19 cellular contexts compared by ENCODE assay signal in the genomic region with DNA sequence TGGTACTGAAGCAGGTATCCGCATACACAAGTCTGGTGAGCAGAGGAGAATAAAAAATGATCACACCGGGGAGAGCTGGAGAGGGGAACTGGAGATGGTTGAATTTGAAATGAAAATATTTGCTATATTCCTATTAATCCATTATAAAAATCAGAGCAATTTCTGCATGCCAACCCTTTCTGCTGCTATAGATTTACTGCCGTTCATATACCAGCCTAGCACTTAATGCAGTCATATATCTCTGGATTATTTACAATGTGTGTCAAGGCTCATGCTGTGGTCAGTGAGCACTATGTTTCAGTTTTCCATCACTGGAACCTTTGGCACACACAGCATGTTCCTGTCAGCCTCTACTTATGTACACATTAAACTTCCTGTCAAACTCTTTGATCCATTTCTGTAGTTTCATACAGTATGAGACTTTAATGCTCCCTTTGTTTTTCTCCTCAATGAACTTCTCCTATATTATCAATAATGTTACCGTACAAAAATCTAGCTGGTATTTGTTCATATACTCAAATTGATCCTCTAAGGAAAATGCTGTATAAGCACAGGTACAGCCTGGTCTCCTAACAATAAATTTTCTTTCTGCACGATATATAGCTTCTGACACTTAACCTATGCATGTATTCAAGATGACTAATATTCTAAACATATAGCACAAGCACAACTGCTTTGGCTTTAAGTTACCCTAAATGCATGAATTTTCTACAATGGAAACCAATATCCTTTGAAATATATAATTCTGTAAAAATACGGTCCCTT. TPM values are rescaled to one million over a fixed set of nuclear protein-coding genes. Genes with fewer than 3 reads are reported as not detected.
A peak's percentile ranks its signal among the peaks of the same experiment; 100 is the strongest.
DNase-seq lines count a peak whose midpoint lies in the region; ATAC-seq and TF ChIP-seq lines count a peak whose summit lies in the region.
"Had no signal": no experiment of that assay in that cellular context is flagged by ENCODE, and none has a peak within 500 bp of the region (broad histone marks: within the 10 kb centered on the region; RNA-seq: fewer than 3 reads in every experiment).

No MANE protein-coding gene starts in this region.

- DNase-seq in HT-29 (ENCODE audit: low spot score) (peak; percentile 79), SW480 (ENCODE audit: low spot score) (peak; percentile 28), fibroblast of villous mesenchyme (ENCODE audit: low read depth) (peak; percentile 49), ovary (no peak)
- DNase-seq in stimulated activated CD4-positive, alpha-beta T cell treated with anti-CD3 and anti-CD28 coated beads, Interleukin-2, amount 100 ng/mL, for 48 hours = no peak
- DNase-seq in activated naive CD4-positive, alpha-beta T cell (lab: John Stamatoyannopoulos, UW) = no peak
- DNase-seq: activated naive CD4-positive, alpha-beta T cell treated with anti-CD3 and anti-CD28 coated beads, Interleukin-2, amount 50 U/mL, for 16 hours; activated T-cell treated with anti-CD3 and anti-CD28 coated beads, Interleukin-2, amount 50 U/mL, for 72 hours; endodermal cell; head of caudate nucleus; left ventricle myocardium superior; MG63; NCI-H187 treated with DMSO at 0.1 percent for 48 hours; NCI-H226; stimulated activated CD4-positive, alpha-beta T cell treated with anti-CD3 and anti-CD28 coated beads, Interleukin-4, amount 100 ng/mL, for 24 hours; stomach; transverse colon had no signal

- no peak for TF ChIP-seq EP300 in ovary (IDR thresholded peaks at IDR 0.05)

- TF ChIP-seq CTCF in fibroblast of villous mesenchyme (IDR thresholded peaks at IDR 0.05; ENCODE audit: insufficient read depth, low read depth, low read length) (no peak), ovary (IDR thresholded peaks at IDR 0.05) (no peak)

- no peak for TF ChIP-seq POLR2A in ovary (IDR thresholded peaks at IDR 0.05)

- H3K9me3 ChIP-seq in ovary = no peaks in the 10 kb centered on the region
- H3K9me3 ChIP-seq: MG63, stomach, transverse colon had no signal

- intact Hi-C loops in ovary (cut with DNase I) = no loop called here

- H3K4me3 ChIP-seq in fibroblast of villous mesenchyme (ENCODE audit: low read depth, low read length) (no peak overlapping the region), ovary (no peak overlapping the region)
- H3K4me3 ChIP-seq: MG63, stomach, transverse colon had no signal

- H3K27ac ChIP-seq in ovary = no peak overlapping the region
- H3K27ac ChIP-seq: stomach, transverse colon had no signal

- ATAC-seq in HG03457 (IDR thresholded peaks at IDR 0.05; ENCODE audit: unreplicated experiment) = no peak
- ATAC-seq: activated T-cell treated with anti-CD3 and anti-CD28 coated beads, Interleukin-2, amount 50 U/mL, for 72 hours; HCT116; left ventricle myocardium superior had no signal

- no peaks in the 10 kb centered on the region for H3K27me3 ChIP-seq in ovary
- H3K27me3 ChIP-seq: MG63, stomach, transverse colon had no signal

- no peaks in the 10 kb centered on the region for H3K4me1 ChIP-seq in ovary (ENCODE audit: insufficient read depth)

- no peaks in the 10 kb centered on the region for H3K36me3 ChIP-seq in ovary
- H3K36me3 ChIP-seq: transverse colon had no signal

- WGBS in ovary, 3 donors = 88 to 92% (median 92%) methylated on average over 6 of the region's 6 CpGs

RNA-seq across cellular contexts. Expression of gene FANCL, which starts 36.7 kb away (rescaled TPM):
- total RNA-seq in HT-29 (2014; rRNA removed; shearing (Covaris generic)) = 29.0 and 33.3 TPM in 2 replicates
- total RNA-seq in fibroblast of villous mesenchyme = 16.4 and 26.8 TPM in 2 replicates
- 10 to 100 TPM; 33.4 to 79.2 (median 42.6) TPM for total RNA-seq in ovary
- polyA plus RNA-seq in ovary = 10 to 100 TPM; 18.8 to 20.0 TPM

Comparison
In these comparisons a context has a peak if more than half of its experiments do, and no peak if none do; other contexts are left out.
1. DNase-seq: peak in HT-29 (single experiment), SW480 (single experiment) and fibroblast of villous mesenchyme (single experiment); none in stimulated activated CD4-positive, alpha-beta T cell treated with anti-CD3 and anti-CD28 coated beads, Interleukin-2, amount 100 ng/mL, for 48 hours (0 of 2), ovary (0 of 5) and activated naive CD4-positive, alpha-beta T cell (0 of 4).